21 cellular contexts compared by ENCODE assay signal in genomic region chr9:123239726-123240125, GRCh38.
"Had no signal": no experiment of that assay in that cellular context is flagged by ENCODE, and none has a peak within 500 bp of the region (broad histone marks: within the 10 kb centered on the region; RNA-seq: fewer than 3 reads in every experiment).

No MANE protein-coding gene starts in this region.

- H3K36me3 Mint-ChIP-seq: natural killer cell treated with Interleukin-12 subunit alpha and Interleukin-12 subunit beta and Interleukin-15 and Interleukin-18, amount 100 ng/mL, for 72 hours had no signal

- H3K36me3 ChIP-seq: lower lobe of right lung, prostate gland, spleen, thoracic aorta had no signal

- H2AFZ ChIP-seq: hepatocyte had no signal

- H3K27ac ChIP-seq: body of pancreas, hepatocyte, lower lobe of right lung, prostate gland, thoracic aorta had no signal

- H3K9me3 Mint-ChIP-seq: activated CD4-positive, alpha-beta T cell treated with anti-CD3 and anti-CD28 coated beads, Interleukin-2, amount 10 ng/mL, durations not matched to agents 7 days and 5 days; activated naive CD4-positive, alpha-beta T cell treated with anti-CD3 and anti-CD28 coated beads, Interleukin-2, amount 50 U/mL, for 24 hours; immature natural killer cell; natural killer cell treated with Interleukin-12 subunit alpha and Interleukin-12 subunit beta and Interleukin-15 and Interleukin-18, amount 100 ng/mL, for 72 hours had no signal

- H3K27ac Mint-ChIP-seq: activated CD4-positive, alpha-beta T cell treated with anti-CD3 and anti-CD28 coated beads, Interleukin-2, amount 10 ng/mL, durations not matched to agents 7 days and 5 days; activated CD8-positive, alpha-beta memory T cell treated with anti-CD3 and anti-CD28 coated beads, Interleukin-2, amount 10 ng/mL, durations not matched to agents 7 days and 5 days; activated CD8-positive, alpha-beta T cell treated with anti-CD3 and anti-CD28 coated beads for 36 hours; activated naive CD4-positive, alpha-beta T cell treated with anti-CD3 and anti-CD28 coated beads, Interleukin-2, amount 50 U/mL, for 24 hours; immature natural killer cell; mesothelial cell of epicardium; natural killer cell treated with Interleukin-12 subunit alpha and Interleukin-12 subunit beta and Interleukin-15 and Interleukin-18, amount 100 ng/mL, for 72 hours had no signal

- H3K4me3 ChIP-seq: body of pancreas, hepatocyte, lower lobe of right lung, prostate gland, spleen, thoracic aorta had no signal

- ATAC-seq: activated CD4-positive, CD25-positive, alpha-beta regulatory T cell treated with anti-CD3 and anti-CD28 coated beads, Interleukin-2, amount 50 U/mL, for 24 hours; activated CD8-positive, alpha-beta memory T cell treated with anti-CD3 and anti-CD28 coated beads, Interleukin-2, amount 10 ng/mL, durations not matched to agents 7 days and 5 days; activated CD8-positive, alpha-beta T cell treated with anti-CD3 and anti-CD28 coated beads for 36 hours; body of pancreas; left lobe of liver; lower lobe of right lung; natural killer cell treated with Interleukin-12 subunit alpha and Interleukin-12 subunit beta and Interleukin-15 and Interleukin-18, amount 100 ng/mL, for 72 hours had no signal

- DNase-seq: activated CD4-positive, alpha-beta T cell treated with anti-CD3 and anti-CD28 coated beads, Interleukin-2, amount 10 ng/mL, durations not matched to agents 7 days and 5 days; activated CD8-positive, alpha-beta memory T cell treated with anti-CD3 and anti-CD28 coated beads, Interleukin-2, amount 10 ng/mL, durations not matched to agents 7 days and 5 days; activated CD8-positive, alpha-beta T cell treated with anti-CD3 and anti-CD28 coated beads for 36 hours; activated gamma-delta T cell treated with Interleukin-2 at 50 U/mL for 16 hours; activated T-cell treated with anti-CD3 and anti-CD28 coated beads, Interleukin-2, amount 50 U/mL, for 1 hour; anterior cingulate cortex; body of pancreas; foreskin fibroblast; immature natural killer cell; lower lobe of right lung; spleen; stimulated activated CD4-positive, alpha-beta T cell treated with anti-CD3 and anti-CD28 coated beads, Interleukin-4, amount 100 ng/mL, for 1 hour; stimulated activated naive CD4-positive, alpha-beta T cell treated with Interleukin-2 at 50 U/mL for 16 hours had no signal

- H3K4me2 ChIP-seq: hepatocyte had no signal

- H3K27me3 Mint-ChIP-seq: activated CD4-positive, alpha-beta T cell treated with anti-CD3 and anti-CD28 coated beads, Interleukin-2, amount 10 ng/mL, durations not matched to agents 7 days and 5 days; activated CD8-positive, alpha-beta memory T cell treated with anti-CD3 and anti-CD28 coated beads, Interleukin-2, amount 10 ng/mL, durations not matched to agents 7 days and 5 days; activated CD8-positive, alpha-beta T cell treated with anti-CD3 and anti-CD28 coated beads for 36 hours; activated naive CD4-positive, alpha-beta T cell treated with anti-CD3 and anti-CD28 coated beads, Interleukin-2, amount 50 U/mL, for 24 hours had no signal

- H3K9me3 ChIP-seq: body of pancreas, lower lobe of right lung, prostate gland, spleen, thoracic aorta had no signal

- H3K27me3 ChIP-seq: body of pancreas, hepatocyte, spleen had no signal

- H3K4me1 ChIP-seq: body of pancreas, lower lobe of right lung, prostate gland had no signal

- H3K4me3 Mint-ChIP-seq: activated CD4-positive, alpha-beta T cell treated with anti-CD3 and anti-CD28 coated beads, Interleukin-2, amount 10 ng/mL, durations not matched to agents 7 days and 5 days; activated CD8-positive, alpha-beta memory T cell treated with anti-CD3 and anti-CD28 coated beads, Interleukin-2, amount 10 ng/mL, durations not matched to agents 7 days and 5 days; activated CD8-positive, alpha-beta T cell treated with anti-CD3 and anti-CD28 coated beads for 36 hours; activated naive CD4-positive, alpha-beta T cell treated with anti-CD3 and anti-CD28 coated beads, Interleukin-2, amount 50 U/mL, for 24 hours; immature natural killer cell; mesothelial cell of epicardium; natural killer cell treated with Interleukin-12 subunit alpha and Interleukin-12 subunit beta and Interleukin-15 and Interleukin-18, amount 100 ng/mL, for 72 hours had no signal
